In genomic region chr3:185733980-185734724, GRCh38 we compare ENCODE assay signal across 8 cellular contexts.
DNase-seq lines count a peak whose midpoint lies in the region; ATAC-seq, FAIRE-seq and TF ChIP-seq lines count a peak whose summit lies in the region.

No MANE protein-coding gene starts in this region.

- H3K9me3 ChIP-seq in DND-41 (ENCODE audit: insufficient read depth, low read length, severe bottlenecking) (no peaks in the 10 kb centered on the region), colonic mucosa (no peaks in the 10 kb centered on the region), lung (ENCODE audit: control insufficient read depth in 2 of 2, insufficient read depth in 1 of 2, low read length in 1 of 2) (no peaks in the 10 kb centered on the region)

- DNase-seq in DND-41, result peak; percentile 23
- DNase-seq in HTR-8/SVneo (ENCODE audit: insufficient read length, low spot score), result peak; percentile 73
- peak; percentile 77 for DNase-seq in NOMO-1 treated with DMSO at 0.1 percent for 48 hours (lab: John Stamatoyannopoulos, UW; ENCODE audit: unreplicated experiment)
- peak; percentile 82 for DNase-seq in colonic mucosa
- DNase-seq in lung (ENCODE audit: low spot score), result peak; percentile 49
- no peak for DNase-seq in activated CD8-positive, alpha-beta memory T cell treated with anti-CD3 and anti-CD28 coated beads, Interleukin-2, amount 50 U/mL, for 4 hours
- no peak for DNase-seq in activated naive CD4-positive, alpha-beta T cell treated with Interleukin-2 at 50 U/mL for 16 hours

- H3K9ac ChIP-seq in DND-41 (ENCODE audit: low read depth, low read length), result no peak overlapping the region
- no peak overlapping the region for H3K9ac ChIP-seq in colonic mucosa (ENCODE audit: low read depth in 2 of 2, low read length in 2 of 2)

- H3K27ac ChIP-seq in DND-41 (ENCODE audit: low read length) (no peak overlapping the region), colonic mucosa (peak overlapping the region; percentile 53), lung (ENCODE audit: low read depth in 1 of 2, low read length in 1 of 2) (no peak overlapping the region)

- WGBS in lung, 2 donors, result 63 to 65% methylated on average over 10 of the region's 10 CpGs

- H3K27me3 ChIP-seq in DND-41 (ENCODE audit: insufficient read depth, low read length, poor library complexity) (peaks cover 4% of the 10 kb centered on the region), colonic mucosa (no peaks in the 10 kb centered on the region), lung (ENCODE audit: control insufficient read depth, insufficient read depth) (no peaks in the 10 kb centered on the region)

- H3K36me3 ChIP-seq in DND-41 (ENCODE audit: insufficient read depth, low read length) (no peaks in the 10 kb centered on the region), colonic mucosa (no peaks in the 10 kb centered on the region), lung (ENCODE audit: control insufficient read depth in 2 of 2, insufficient read depth in 2 of 2, low read length in 2 of 2) (no peaks in the 10 kb centered on the region)

- FAIRE-seq in HTR-8/SVneo (lab: Jason Lieb, UNC), result no peak

- no peak overlapping the region for H3K4me2 ChIP-seq in DND-41 (ENCODE audit: insufficient read depth, low read length)

- intact Hi-C loops in colonic mucosa (cut with DNase I), result no loop called here

- no peak overlapping the region for H2AFZ ChIP-seq in DND-41 (ENCODE audit: low read depth, low read length)

- H4K20me1 ChIP-seq in DND-41 (ENCODE audit: insufficient read depth, low read length), result no peaks in the 10 kb centered on the region

- ATAC-seq in DND-41 (ENCODE audit: insufficient read depth, low read depth), result peak; percentile 61; the same call in 2 of the 3 replicates
- ATAC-seq in lung (ENCODE audit: insufficient read depth, low FRiP score), result peak; percentile 67
- ATAC-seq in HG02852 (IDR thresholded peaks at IDR 0.05; ENCODE audit: unreplicated experiment), result no peak

- H3K4me1 ChIP-seq in DND-41 (ENCODE audit: insufficient read depth, low read length) (no peaks in the 10 kb centered on the region), colonic mucosa (no peaks in the 10 kb centered on the region), lung (ENCODE audit: control insufficient read depth in 2 of 2, insufficient read depth in 2 of 2, low read length in 2 of 2) (peaks cover 3 to 4% of the 10 kb centered on the region in 2 donors)

- H3K4me3 ChIP-seq in DND-41 (ENCODE audit: low read depth in 1 of 2, low read length in 2 of 2) (no peak overlapping the region), colonic mucosa (no peak overlapping the region), lung (no peak overlapping the region)

- peak; percentile 68 for TF ChIP-seq CTCF in DND-41 (IDR thresholded peaks at IDR 0.05; ENCODE audit: borderline replicate concordance, extremely low read depth, low read length, poor library complexity, severe bottlenecking)
- peak; percentile 46 for TF ChIP-seq CTCF in colonic mucosa (IDR thresholded peaks at IDR 0.05)
- TF ChIP-seq CTCF in lung (IDR thresholded peaks at IDR 0.05; ENCODE audit: control extremely low read depth, extremely low read depth), result peak; percentile 60

- H3K79me2 ChIP-seq in DND-41 (ENCODE audit: insufficient read depth, low read length), result no peaks in the 10 kb centered on the region

Comparison
In these comparisons a context has a peak if more than half of its experiments do, and no peak if none do; other contexts are left out.
1. DNase-seq: peak in DND-41 (single experiment), HTR-8/SVneo (single experiment), NOMO-1 treated with DMSO at 0.1 percent for 48 hours (single experiment), colonic mucosa (single experiment) and lung (single experiment); none in activated CD8-positive, alpha-beta memory T cell treated with anti-CD3 and anti-CD28 coated beads, Interleukin-2, amount 50 U/mL, for 4 hours (single experiment) and activated naive CD4-positive, alpha-beta T cell treated with Interleukin-2 at 50 U/mL for 16 hours (single experiment).
2. Peak in every context shown above with its lines, with median percentiles within 50 percentile points of each other: CTCF ChIP-seq.